ENCODE assay signal across 26 cellular contexts in genomic region chr6:144279484-144280150, GRCh38.
"Had no signal": no experiment of that assay in that cellular context is flagged by ENCODE, and none has a peak within 500 bp of the region (broad histone marks: within the 10 kb centered on the region; RNA-seq: fewer than 3 reads in every experiment).

No MANE protein-coding gene starts in this region.

- H3K27ac ChIP-seq: SJCRH30 had no signal

- H3K27me3 ChIP-seq: MG63, SJCRH30 had no signal

- H3K9me3 ChIP-seq: MG63, SJCRH30 had no signal

- H3K4me3 ChIP-seq: MG63, SJCRH30 had no signal

- ATAC-seq: activated T-cell treated with anti-CD3 and anti-CD28 coated beads, Interleukin-2, amount 50 U/mL, for 4 hours; activated T-helper 17 cell treated with anti-CD3 and anti-CD28 coated beads, Interleukin-2, amount 50 U/mL, for 72 hours; Panc1; T-helper 17 cell had no signal

- H3K36me3 ChIP-seq: MG63, SJCRH30 had no signal

- DNase-seq: activated B cell treated with CpG ODN at 0.5 μM for 24 hours; activated CD4-positive, alpha-beta memory T cell treated with anti-CD3 and anti-CD28 coated beads for 36 hours; activated CD4-positive, alpha-beta T cell treated with anti-CD3 and anti-CD28 coated beads for 1 hour; activated CD4-positive, alpha-beta T cell treated with anti-CD3 and anti-CD28 coated beads, Interleukin-2, amount 10 ng/mL, durations not matched to agents 7 days and 5 days; activated CD8-positive, alpha-beta memory T cell treated with anti-CD3 and anti-CD28 coated beads for 24 hours; activated gamma-delta T cell; activated naive CD4-positive, alpha-beta T cell treated with anti-CD3 and anti-CD28 coated beads for 36 hours; activated T-cell treated with anti-CD3 and anti-CD28 coated beads, Interleukin-2, amount 50 U/mL, for 4 hours; amygdala; caudate nucleus; KG1; MG63; NCI-H146; NCI-H1930; NCI-H2171; NCI-H2227 treated with DMSO at 0.1 percent for 48 hours; NCI-H446 treated with DMSO at 0.1 percent for 48 hours; NCI-H524 treated with DMSO at 0.1 percent for 48 hours; NCI-H82; Right ventricle myocardium superior; RPMI8226; SJCRH30; T-helper 17 cell; T-helper 9 cell had no signal

- H3K4me1 ChIP-seq: SJCRH30 had no signal
